ENCODE assay signal across 16 cellular contexts in the genomic region with DNA sequence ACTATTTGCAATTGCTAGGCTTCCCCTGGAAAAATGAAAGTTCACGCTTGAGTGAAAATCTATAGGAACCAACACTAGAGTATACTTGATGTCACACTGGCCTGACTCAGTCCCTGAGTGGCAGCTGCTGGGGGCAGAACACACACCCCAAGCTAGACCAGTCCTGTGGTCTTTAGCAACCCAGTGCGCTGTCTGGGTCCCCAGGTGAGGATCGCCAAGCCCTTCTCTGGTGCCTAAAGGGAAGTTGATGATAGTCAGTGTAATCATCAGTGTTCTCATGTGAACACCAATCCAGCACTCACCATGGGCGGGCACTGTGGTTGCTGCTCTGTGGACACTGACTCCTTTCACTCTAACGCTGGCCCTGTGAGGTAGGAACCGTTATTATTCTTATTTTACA. TPM values are rescaled to one million over a fixed set of nuclear protein-coding genes. Genes with fewer than 3 reads are reported as not detected.
DNase-seq lines count a peak whose midpoint lies in the region; ATAC-seq and TF ChIP-seq lines count a peak whose summit lies in the region.
"Had no signal": no experiment of that assay in that cellular context is flagged by ENCODE, and none has a peak within 500 bp of the region (broad histone marks: within the 10 kb centered on the region; RNA-seq: fewer than 3 reads in every experiment).

No MANE protein-coding gene starts in this region.

- no peak overlapping the region for H4K8ac ChIP-seq in neuronal stem cell (ENCODE audit: low read depth, low read length)

- DNase-seq in DMS53 (lab: John Stamatoyannopoulos, UW) (peak; percentile 88), RWPE2 (ENCODE audit: low spot score) (peak; percentile 46), neuronal stem cell (ENCODE audit: low spot score) (no peak), T1000 (lab: John Stamatoyannopoulos, UW) (no peak)
- DNase-seq in stimulated activated CD4-positive, alpha-beta T cell treated with anti-CD3 and anti-CD28 coated beads, Interleukin-4, amount 100 ng/mL, for 1 hour, result no peak
- DNase-seq in CD4-positive, alpha-beta T cell, result no peak
- DNase-seq: H9, Karpas-422, NCI-H1436 treated with DMSO at 0.1 percent for 48 hours, NCI-H226, NCI-H524 treated with DMSO at 0.1 percent for 48 hours had no signal

- H3K27me3 Mint-ChIP-seq in CD4-positive, alpha-beta T cell, result peaks cover 75% of the 10 kb centered on the region

- H3K27me3 ChIP-seq in BLaER1, result peaks cover 87% of the 10 kb centered on the region
- H3K27me3 ChIP-seq in RWPE2 (ENCODE audit: insufficient read depth, poor library complexity, severe bottlenecking), result no peaks in the 10 kb centered on the region
- peaks cover 0 to 32% (median 0%) of the 10 kb centered on the region in 3 experiments for H3K27me3 ChIP-seq in neuronal stem cell (ENCODE audit: control insufficient read depth in 3 of 3, insufficient read depth in 3 of 3, low read depth in 1 of 3, low read length in 3 of 3)
- peaks cover 48% of the 10 kb centered on the region for H3K27me3 ChIP-seq in CD4-positive, alpha-beta T cell (ENCODE audit: control insufficient read depth, insufficient read depth, low read length)

- CTCF ChIA-PET in CD4-positive, alpha-beta T cell (lab: Charles Lee), result no interaction called here

- H3K18ac ChIP-seq in neuronal stem cell (ENCODE audit: low read length), result peak overlapping the region; percentile 20

- peak overlapping the region; percentile 22 for H2AK5ac ChIP-seq in neuronal stem cell (ENCODE audit: low read depth, low read length)

- H3K9me3 ChIP-seq in BLaER1, result no peaks in the 10 kb centered on the region
- no peaks in the 10 kb centered on the region for H3K9me3 ChIP-seq in RWPE2 (ENCODE audit: severe bottlenecking)
- no peaks in the 10 kb centered on the region for H3K9me3 ChIP-seq in neuronal stem cell (replicated peaks in 1 of 2; ENCODE audit: control insufficient read depth in 2 of 2, insufficient read depth in 1 of 2, low read depth in 1 of 2, low read length in 2 of 2)
- no peaks in the 10 kb centered on the region for H3K9me3 ChIP-seq in CD4-positive, alpha-beta T cell (ENCODE audit: control insufficient read depth, low read length)

- peak overlapping the region; percentile 51 for H2BK15ac ChIP-seq in neuronal stem cell (ENCODE audit: low read length)

- peak overlapping the region; percentile 73 for H3K4me2 ChIP-seq in BLaER1
- no peak overlapping the region for H3K4me2 ChIP-seq in neuronal stem cell (ENCODE audit: insufficient read depth, low read length, poor library complexity, severe bottlenecking)

- H3K23ac ChIP-seq in neuronal stem cell (ENCODE audit: low read depth, low read length, poor library complexity), result no peak overlapping the region

- ATAC-seq in RWPE2 (ENCODE audit: low read depth) (no peak), GM18502 (IDR thresholded peaks at IDR 0.05; ENCODE audit: poor library complexity, unreplicated experiment) (no peak)
- ATAC-seq in CD4-positive, alpha-beta T cell (ENCODE audit: poor library complexity), result no peak
- ATAC-seq: Panc1, Right ventricle myocardium inferior had no signal

- no peak overlapping the region for H2BK120ac ChIP-seq in neuronal stem cell (ENCODE audit: low read depth, low read length)

- no peak overlapping the region for H2BK12ac ChIP-seq in neuronal stem cell (ENCODE audit: low read length)

- no peaks in the 10 kb centered on the region for H3K79me1 ChIP-seq in neuronal stem cell (ENCODE audit: low read depth, low read length)

- no peak for TF ChIP-seq CTCF in RWPE2 (IDR thresholded peaks at IDR 0.05; ENCODE audit: poor library complexity, severe bottlenecking)
- TF ChIP-seq CTCF in CD4-positive, alpha-beta T cell (IDR thresholded peaks at IDR 0.05), result no peak

- H3K4me3 ChIP-seq in BLaER1 (no peak overlapping the region), RWPE2 (ENCODE audit: severe bottlenecking) (no peak overlapping the region), neuronal stem cell (ENCODE audit: low read length in 2 of 2) (no peak overlapping the region)

- no peaks in the 10 kb centered on the region for H3K4me1 Mint-ChIP-seq in CD4-positive, alpha-beta T cell (ENCODE audit: low read depth)

- no peak overlapping the region for H2BK5ac ChIP-seq in neuronal stem cell (ENCODE audit: low read length)

- no peak overlapping the region for H3K27ac Mint-ChIP-seq in CD4-positive, alpha-beta T cell
- H3K27ac Mint-ChIP-seq: H9, IgD-negative memory B cell had no signal

- no CpG with 5 or more reads among the region's 6 CpGs for WGBS in neuronal stem cell (ENCODE audit: extremely low coverage in 2 of 2, insufficient read length in 2 of 2, insufficient replicate concordance in 1 of 2), 2 donors

- no peak overlapping the region for H4K91ac ChIP-seq in neuronal stem cell (ENCODE audit: low read depth, low read length, poor library complexity)

- H3K36me3 ChIP-seq in BLaER1 (no peaks in the 10 kb centered on the region), RWPE2 (ENCODE audit: low read depth) (peaks cover 100% of the 10 kb centered on the region), neuronal stem cell (replicated peaks in 1 of 2; ENCODE audit: control insufficient read depth in 2 of 2, insufficient read depth in 2 of 2, low read length in 2 of 2) (no peaks in the 10 kb centered on the region)

- intact Hi-C loops in CD4-positive, alpha-beta T cell (cut with DNase I, micrococcal nuclease), result no loop called here

- H3K14ac ChIP-seq in neuronal stem cell (ENCODE audit: low read length), result peak overlapping the region; percentile 14

- H3K36me3 Mint-ChIP-seq in CD4-positive, alpha-beta T cell (ENCODE audit: low read depth), result no peaks in the 10 kb centered on the region
- H3K36me3 Mint-ChIP-seq: IgD-negative memory B cell had no signal

- H3K27ac ChIP-seq in BLaER1 (no peak overlapping the region), RWPE2 (ENCODE audit: poor library complexity, severe bottlenecking) (no peak overlapping the region), neuronal stem cell (replicated peaks; ENCODE audit: low read length) (no peak overlapping the region)
- H3K27ac ChIP-seq in CD4-positive, alpha-beta T cell (ENCODE audit: low read depth, low read length), result no peak overlapping the region

- H3K9ac ChIP-seq in BLaER1 (no peak overlapping the region), neuronal stem cell (ENCODE audit: low read depth, low read length, poor library complexity) (no peak overlapping the region)

- no peak overlapping the region for H3K4ac ChIP-seq in neuronal stem cell (ENCODE audit: low read length)

- no peak overlapping the region for H2AFZ ChIP-seq in neuronal stem cell (ENCODE audit: low read length)

- H3K4me3 Mint-ChIP-seq in CD4-positive, alpha-beta T cell, result no peak overlapping the region
- H3K4me3 Mint-ChIP-seq: H9, IgD-negative memory B cell had no signal

- peaks cover 32% of the 10 kb centered on the region; the same call in 1 of the 2 replicates for H4K20me1 ChIP-seq in BLaER1

- POLR2A ChIA-PET in CD4-positive, alpha-beta T cell (lab: Charles Lee), result no interaction called here

- H3K4me1 ChIP-seq in BLaER1, result peaks cover 26% of the 10 kb centered on the region
- H3K4me1 ChIP-seq in RWPE2 (ENCODE audit: insufficient read depth, poor library complexity, severe bottlenecking), result peaks cover 12% of the 10 kb centered on the region
- H3K4me1 ChIP-seq in neuronal stem cell (ENCODE audit: control insufficient read depth in 2 of 2, insufficient read depth in 1 of 2, low read depth in 1 of 2, low read length in 2 of 2), result peaks cover 8 to 19% of the 10 kb centered on the region in 2 donors

- no peaks in the 10 kb centered on the region for H3K9me3 Mint-ChIP-seq in CD4-positive, alpha-beta T cell
- H3K9me3 Mint-ChIP-seq: H9 had no signal

RNA-seq across cellular contexts. Expression of gene ALDH1A3, which starts 11.2 kb away (rescaled TPM):
- 0.52 TPM for polyA plus RNA-seq in neuronal stem cell (2013, experiment 1 of 2)
- polyA plus RNA-seq in neuronal stem cell (2013, experiment 2 of 2), result 0.64 TPM
- total RNA-seq in CD4-positive, alpha-beta T cell, result not detected
- polyA plus RNA-seq: IgD-negative memory B cell had no signal

RNA-seq across cellular contexts. Expression of gene LRRK1, which starts 28.3 kb away (rescaled TPM):
- 0.13 TPM for polyA plus RNA-seq in neuronal stem cell (2013, experiment 1 of 2)
- polyA plus RNA-seq in neuronal stem cell (2013, experiment 2 of 2), result 0.08 TPM
- under 1 TPM; 0.60 to 0.73 TPM for total RNA-seq in CD4-positive, alpha-beta T cell

Comparison
In these comparisons a context has a peak if more than half of its experiments do, and no peak if none do; other contexts are left out.
1. DNase-seq: peak in DMS53 (single experiment) and RWPE2 (single experiment); none in neuronal stem cell (single experiment), T1000 (single experiment), stimulated activated CD4-positive, alpha-beta T cell treated with anti-CD3 and anti-CD28 coated beads, Interleukin-4, amount 100 ng/mL, for 1 hour (single experiment) and CD4-positive, alpha-beta T cell (0 of 10).